In genomic region chr14:67395086-67395875, GRCh38 we compare ENCODE assay signal across 14 cellular contexts.
"Had no signal": no experiment of that assay in that cellular context is flagged by ENCODE, and none has a peak within 500 bp of the region (broad histone marks: within the 10 kb centered on the region; RNA-seq: fewer than 3 reads in every experiment).

No MANE protein-coding gene starts in this region.

- H3K36me3 Mint-ChIP-seq: activated naive CD4-positive, alpha-beta T cell treated with anti-CD3 and anti-CD28 coated beads, Interleukin-2, amount 50 U/mL, for 24 hours; stimulated activated memory B cell treated with anti-CD40 and anti-IgM and Interleukin-4, amounts not matched to agents 10 μg/mL and 1 μg/mL and 100 μg/mL, for 72 hours had no signal

- H3K4me3 Mint-ChIP-seq: activated naive CD4-positive, alpha-beta T cell treated with anti-CD3 and anti-CD28 coated beads, Interleukin-2, amount 50 U/mL, for 24 hours; dendritic cell treated with granulocyte-macrophage colony-stimulating factor and Interleukin-4, amounts not matched to agents 40 ng/mL and 50 ng/mL, for 4 days; effector memory CD8-positive, alpha-beta T cell; stimulated activated memory B cell treated with anti-CD40 and anti-IgM and Interleukin-4, amounts not matched to agents 10 μg/mL and 1 μg/mL and 100 μg/mL, for 72 hours; T-cell had no signal

- H3K27me3 Mint-ChIP-seq: activated naive CD4-positive, alpha-beta T cell treated with anti-CD3 and anti-CD28 coated beads, Interleukin-2, amount 50 U/mL, for 24 hours had no signal

- ATAC-seq: body of pancreas; effector memory CD8-positive, alpha-beta T cell; gastroesophageal sphincter; left cardiac atrium; lower lobe of right lung; stimulated activated memory B cell treated with anti-CD40 and anti-IgM and Interleukin-4, amounts not matched to agents 10 μg/mL and 1 μg/mL and 100 μg/mL, for 72 hours; T-cell had no signal

- H3K27ac Mint-ChIP-seq: activated naive CD4-positive, alpha-beta T cell treated with anti-CD3 and anti-CD28 coated beads, Interleukin-2, amount 50 U/mL, for 24 hours; dendritic cell treated with granulocyte-macrophage colony-stimulating factor and Interleukin-4, amounts not matched to agents 40 ng/mL and 50 ng/mL, for 4 days; effector memory CD8-positive, alpha-beta T cell; stimulated activated memory B cell treated with anti-CD40 and anti-IgM and Interleukin-4, amounts not matched to agents 10 μg/mL and 1 μg/mL and 100 μg/mL, for 72 hours; T-cell had no signal

- H3K4me1 Mint-ChIP-seq: stimulated activated memory B cell treated with anti-CD40 and anti-IgM and Interleukin-4, amounts not matched to agents 10 μg/mL and 1 μg/mL and 100 μg/mL, for 72 hours had no signal

- DNase-seq: activated CD4-positive, alpha-beta T cell treated with anti-CD3 and anti-CD28 coated beads, Interleukin-2, amount 50 U/mL, for 48 hours; body of pancreas; effector memory CD8-positive, alpha-beta T cell; erythroblast; heart right ventricle; left cardiac atrium; lower lobe of right lung; T-cell; T-helper 9 cell had no signal

- H3K9me3 Mint-ChIP-seq: activated naive CD4-positive, alpha-beta T cell treated with anti-CD3 and anti-CD28 coated beads, Interleukin-2, amount 50 U/mL, for 24 hours; dendritic cell treated with granulocyte-macrophage colony-stimulating factor and Interleukin-4, amounts not matched to agents 40 ng/mL and 50 ng/mL, for 4 days; effector memory CD8-positive, alpha-beta T cell; stimulated activated memory B cell treated with anti-CD40 and anti-IgM and Interleukin-4, amounts not matched to agents 10 μg/mL and 1 μg/mL and 100 μg/mL, for 72 hours; T-cell had no signal

- H3K27ac ChIP-seq: body of pancreas, gastroesophageal sphincter, heart right ventricle, lower lobe of right lung, neutrophil had no signal
